ENCODE assay signal across 15 cellular contexts in genomic region chr4:19756661-19757060, GRCh38.
"Had no signal": no experiment of that assay in that cellular context is flagged by ENCODE, and none has a peak within 500 bp of the region (broad histone marks: within the 10 kb centered on the region; RNA-seq: fewer than 3 reads in every experiment).

No MANE protein-coding gene starts in this region.

- ATAC-seq: activated CD8-positive, alpha-beta T cell treated with anti-CD3 and anti-CD28 coated beads for 36 hours; activated T-helper 17 cell treated with anti-CD3 and anti-CD28 coated beads, Interleukin-2, amount 50 U/mL, for 72 hours; gastroesophageal sphincter; heart left ventricle; left lung; stimulated activated naive B cell treated with anti-CD40 and anti-IgM and Interleukin-4, amounts not matched to agents 10 μg/mL and 1 μg/mL and 100 μg/mL, for 72 hours had no signal

- H3K4me3 ChIP-seq: dorsolateral prefrontal cortex, gastroesophageal sphincter, heart left ventricle, left lung, thyroid gland had no signal

- DNase-seq: activated CD4-positive, alpha-beta T cell treated with anti-CD3 and anti-CD28 coated beads, Interleukin-2, amount 10 ng/mL, durations not matched to agents 24 days and 14 days; activated CD8-positive, alpha-beta T cell treated with anti-CD3 and anti-CD28 coated beads for 36 hours; activated naive CD4-positive, alpha-beta T cell treated with Interleukin-2 at 50 U/mL for 16 hours; activated naive CD8-positive, alpha-beta T cell treated with anti-CD3 and anti-CD28 coated beads, Interleukin-2, amount 10 ng/mL, durations not matched to agents 7 days and 5 days; activated T-cell treated with anti-CD3 and anti-CD28 coated beads, Interleukin-2, amount 50 U/mL, for 1 hour; anterior cingulate cortex; central memory CD4-positive, alpha-beta T cell; dorsolateral prefrontal cortex; heart left ventricle; left lung; midbrain; stimulated activated naive B cell treated with anti-CD40 and anti-IgM and Interleukin-4, amounts not matched to agents 10 μg/mL and 1 μg/mL and 100 μg/mL, for 72 hours; thyroid gland had no signal
